Comparison of ENCODE assay signal across 13 cellular contexts in genomic region chr6:88517737-88518136, GRCh38.
"Had no signal": no experiment of that assay in that cellular context is flagged by ENCODE, and none has a peak within 500 bp of the region (broad histone marks: within the 10 kb centered on the region; RNA-seq: fewer than 3 reads in every experiment).

No MANE protein-coding gene starts in this region.

- H3K9me3 ChIP-seq: pancreas, thyroid gland, uterus had no signal

- H3K4me3 ChIP-seq: left ventricle myocardium inferior, pancreas, thyroid gland, uterus had no signal

- FAIRE-seq: islet of Langerhans, pancreas had no signal

- H3K27ac ChIP-seq: left ventricle myocardium inferior, pancreas, thyroid gland, uterus had no signal

- H3K4me1 Mint-ChIP-seq: activated naive CD4-positive, alpha-beta T cell treated with anti-CD3 and anti-CD28 coated beads, Interleukin-2, amount 50 U/mL, for 24 hours; neural crest cell had no signal

- H3K27me3 ChIP-seq: pancreas, thyroid gland, uterus had no signal

- H3K36me3 Mint-ChIP-seq: activated naive CD4-positive, alpha-beta T cell treated with anti-CD3 and anti-CD28 coated beads, Interleukin-2, amount 50 U/mL, for 24 hours had no signal

- H3K36me3 ChIP-seq: left ventricle myocardium inferior, pancreas, thyroid gland, uterus had no signal

- H3K4me3 Mint-ChIP-seq: activated naive CD4-positive, alpha-beta T cell treated with anti-CD3 and anti-CD28 coated beads, Interleukin-2, amount 50 U/mL, for 24 hours; endodermal cell; neural crest cell had no signal

- ATAC-seq: activated CD4-positive, CD25-positive, alpha-beta regulatory T cell treated with anti-CD3 and anti-CD28 coated beads, Interleukin-2, amount 50 U/mL, for 24 hours; pancreas had no signal

- H3K27ac Mint-ChIP-seq: activated naive CD4-positive, alpha-beta T cell treated with anti-CD3 and anti-CD28 coated beads, Interleukin-2, amount 50 U/mL, for 24 hours; endodermal cell had no signal

- H3K27me3 Mint-ChIP-seq: activated naive CD4-positive, alpha-beta T cell treated with anti-CD3 and anti-CD28 coated beads, Interleukin-2, amount 50 U/mL, for 24 hours had no signal

- H3K4me1 ChIP-seq: left ventricle myocardium inferior, pancreas, thyroid gland, uterus had no signal

- H3K9me3 Mint-ChIP-seq: neural crest cell had no signal

- DNase-seq: activated T-cell treated with anti-CD3 and anti-CD28 coated beads, Interleukin-2, amount 50 U/mL, for 1 hour; amygdala; cerebellar nuclear complex; dermis blood vessel endothelial cell; endodermal cell; left ventricle myocardium inferior; pancreas; thyroid gland; uterus had no signal
